Comparison of ENCODE assay signal across 9 cellular contexts in the genomic region with DNA sequence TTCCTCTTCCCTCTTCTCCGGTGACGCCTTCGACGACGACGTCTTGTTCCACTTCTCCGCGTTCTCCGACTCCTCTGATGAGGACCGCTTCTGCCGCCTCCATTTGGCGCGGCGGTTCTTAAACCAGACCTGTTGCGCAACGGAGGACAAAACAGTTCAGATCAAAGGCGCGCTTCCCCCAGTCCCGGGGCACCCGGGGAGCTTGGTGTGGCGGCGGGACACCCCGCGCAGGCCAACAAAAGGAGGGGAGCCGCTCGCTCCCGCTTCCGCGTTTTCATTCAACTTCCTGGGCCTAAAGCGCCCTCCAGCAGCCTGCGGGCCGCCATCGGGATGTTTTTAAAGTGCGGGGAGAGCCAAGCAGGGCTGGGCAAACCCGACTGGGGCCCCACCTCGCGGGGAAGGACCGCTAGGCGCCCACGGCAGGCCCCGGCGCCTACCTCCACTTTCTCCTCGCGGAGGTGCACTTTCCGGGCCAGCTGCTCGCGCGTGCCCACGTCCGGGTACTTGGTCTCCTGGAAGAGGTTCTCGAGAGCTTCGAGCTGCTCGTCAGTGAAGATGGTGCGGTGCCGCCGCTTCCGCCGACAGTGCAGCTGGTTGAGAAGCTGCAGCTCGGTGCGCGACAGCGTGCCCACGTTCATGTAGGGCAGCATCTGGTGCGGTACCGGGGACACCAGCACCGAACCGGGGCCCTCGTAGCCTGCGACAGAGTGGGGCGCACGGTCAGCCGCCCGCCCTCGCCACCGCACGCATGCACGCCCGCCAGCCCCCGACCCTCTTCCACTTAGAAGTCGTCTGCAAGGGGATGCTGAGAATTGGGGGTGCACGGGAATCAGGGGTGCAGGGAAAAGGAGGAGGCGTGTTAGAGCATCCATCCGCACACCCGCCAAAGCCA.
DNase-seq lines count a peak whose midpoint lies in the region; ATAC-seq lines count a peak whose summit lies in the region.
"Had no signal": no experiment of that assay in that cellular context is flagged by ENCODE, and none has a peak within 500 bp of the region (broad histone marks: within the 10 kb centered on the region; RNA-seq: fewer than 3 reads in every experiment).

No MANE protein-coding gene starts in this region.

- H3K27me3 Mint-ChIP-seq in activated naive CD4-positive, alpha-beta T cell treated with anti-CD3 and anti-CD28 coated beads, Interleukin-2, amount 50 U/mL, for 24 hours: peaks cover 50% of the 10 kb centered on the region
- peaks cover 77 to 86% of the 10 kb centered on the region in 2 donors for H3K27me3 Mint-ChIP-seq in stimulated activated naive B cell treated with anti-CD40 and anti-IgM and Interleukin-4, amounts not matched to agents 10 μg/mL and 1 μg/mL and 100 μg/mL, for 72 hours

- no peak overlapping the region for H3K27ac ChIP-seq in iPS-20b (ENCODE audit: low read length)

- no peak overlapping the region; the same call in 1 of the 2 replicates for H3K9ac ChIP-seq in iPS-20b (ENCODE audit: low read depth, low read length)

- peaks cover 23% of the 10 kb centered on the region; the same call in 1 of the 2 replicates for H3K4me1 ChIP-seq in iPS-20b (ENCODE audit: insufficient read depth, low read length)

- H3K36me3 Mint-ChIP-seq in activated naive CD4-positive, alpha-beta T cell treated with anti-CD3 and anti-CD28 coated beads, Interleukin-2, amount 50 U/mL, for 24 hours: no peaks in the 10 kb centered on the region
- H3K36me3 Mint-ChIP-seq in stimulated activated naive B cell treated with anti-CD40 and anti-IgM and Interleukin-4, amounts not matched to agents 10 μg/mL and 1 μg/mL and 100 μg/mL, for 72 hours: peaks cover 0 to 3% of the 10 kb centered on the region in 2 donors
- H3K36me3 Mint-ChIP-seq: CD4-positive, CD25-positive, alpha-beta regulatory T cell had no signal

- peak overlapping the region; percentile 77 for H3K27ac Mint-ChIP-seq in activated naive CD4-positive, alpha-beta T cell treated with anti-CD3 and anti-CD28 coated beads, Interleukin-2, amount 50 U/mL, for 24 hours
- peak overlapping the region; percentile 66 for H3K27ac Mint-ChIP-seq in stimulated activated naive B cell treated with anti-CD40 and anti-IgM and Interleukin-4, amounts not matched to agents 10 μg/mL and 1 μg/mL and 100 μg/mL, for 72 hours

- no peaks in the 10 kb centered on the region for H3K9me3 ChIP-seq in iPS-20b (ENCODE audit: insufficient read depth, low read depth, low read length)

- ATAC-seq in stimulated activated naive B cell treated with anti-CD40 and anti-IgM and Interleukin-4, amounts not matched to agents 10 μg/mL and 1 μg/mL and 100 μg/mL, for 72 hours (replicated peaks): peak; percentile 7 to 10

- peaks cover 20% of the 10 kb centered on the region for H3K4me1 Mint-ChIP-seq in activated naive CD4-positive, alpha-beta T cell treated with anti-CD3 and anti-CD28 coated beads, Interleukin-2, amount 50 U/mL, for 24 hours
- H3K4me1 Mint-ChIP-seq in stimulated activated naive B cell treated with anti-CD40 and anti-IgM and Interleukin-4, amounts not matched to agents 10 μg/mL and 1 μg/mL and 100 μg/mL, for 72 hours: peaks cover 17 to 41% of the 10 kb centered on the region in 2 donors

- no peaks in the 10 kb centered on the region for H3K9me3 Mint-ChIP-seq in activated naive CD4-positive, alpha-beta T cell treated with anti-CD3 and anti-CD28 coated beads, Interleukin-2, amount 50 U/mL, for 24 hours
- H3K9me3 Mint-ChIP-seq in stimulated activated naive B cell treated with anti-CD40 and anti-IgM and Interleukin-4, amounts not matched to agents 10 μg/mL and 1 μg/mL and 100 μg/mL, for 72 hours: no peaks in the 10 kb centered on the region

- no peaks in the 10 kb centered on the region for H3K36me3 ChIP-seq in iPS-20b (ENCODE audit: insufficient read depth, low read depth, low read length)

- H3K4me3 Mint-ChIP-seq in activated naive CD4-positive, alpha-beta T cell treated with anti-CD3 and anti-CD28 coated beads, Interleukin-2, amount 50 U/mL, for 24 hours: peak overlapping the region; percentile 77
- H3K4me3 Mint-ChIP-seq in stimulated activated naive B cell treated with anti-CD40 and anti-IgM and Interleukin-4, amounts not matched to agents 10 μg/mL and 1 μg/mL and 100 μg/mL, for 72 hours: peak overlapping the region; percentile 64 to 86

- DNase-seq in NCI-H526 (lab: John Stamatoyannopoulos, UW) (peak; percentile 30 to 48), NCI-H526 treated with DMSO at 0.1 percent for 48 hours (lab: John Stamatoyannopoulos, UW) (no peak), COLO829 (ENCODE audit: low spot score) (no peak), NCI-H2107 (lab: John Stamatoyannopoulos, UW) (no peak), SKM-1 treated with dmso at 0.1 percent for 144 hours (lab: John Stamatoyannopoulos, UW; ENCODE audit: unreplicated experiment) (no peak)
- DNase-seq in stimulated activated naive B cell treated with anti-CD40 and anti-IgM and Interleukin-4, amounts not matched to agents 10 μg/mL and 1 μg/mL and 100 μg/mL, for 72 hours: no peak

- H3K4me3 ChIP-seq in iPS-20b (ENCODE audit: low read length): peak overlapping the region; percentile 63

- H3K27me3 ChIP-seq in iPS-20b (ENCODE audit: insufficient read depth, low read length): peaks cover 100% of the 10 kb centered on the region

Comparison
In these comparisons a context has a peak if more than half of its experiments do, and no peak if none do; other contexts are left out.
1. DNase-seq: peak in NCI-H526 (2 of 2); none in NCI-H526 treated with DMSO at 0.1 percent for 48 hours (single experiment), stimulated activated naive B cell treated with anti-CD40 and anti-IgM and Interleukin-4, amounts not matched to agents 10 μg/mL and 1 μg/mL and 100 μg/mL, for 72 hours (single experiment), COLO829 (single experiment), NCI-H2107 (single experiment) and SKM-1 treated with dmso at 0.1 percent for 144 hours (single experiment).